8 cellular contexts compared by ENCODE assay signal in the genomic region with DNA sequence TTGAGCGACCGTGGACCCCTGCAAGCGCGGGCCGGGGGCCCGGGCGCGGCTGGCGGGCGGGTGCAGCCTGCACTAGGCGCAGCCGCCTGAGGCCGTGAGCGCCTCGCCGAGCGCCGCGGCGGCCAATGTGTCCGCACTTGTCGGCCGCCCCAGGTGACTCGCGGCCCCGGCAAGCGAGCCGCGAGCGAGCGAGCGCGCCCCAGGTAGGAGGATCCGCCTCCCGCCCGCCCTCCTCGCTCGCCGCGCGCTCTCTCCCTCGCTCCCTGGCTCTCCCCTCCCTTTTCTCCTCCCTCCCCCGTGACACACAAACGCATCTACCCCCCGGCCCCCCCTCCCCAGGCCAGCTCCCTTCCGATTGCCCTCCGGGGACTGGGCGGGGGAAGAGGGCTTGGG. TPM values are rescaled to one million over a fixed set of nuclear protein-coding genes. Genes with fewer than 3 reads are reported as not detected.
DNase-seq lines count a peak whose midpoint lies in the region; ATAC-seq and TF ChIP-seq lines count a peak whose summit lies in the region.

WNT7B (minus strand) TSS at position 160 of the 393 bp plus-strand sequence. CDS start 408 bp downstream, outside the sequence.

- H3K36me3 ChIP-seq in cardiac muscle cell (no peaks in the 10 kb centered on the region), SJSA1 (no peaks in the 10 kb centered on the region), iPS-15b (ENCODE audit: control insufficient read depth, insufficient read depth, low read length) (no peaks in the 10 kb centered on the region), upper lobe of left lung (no peaks in the 10 kb centered on the region)

- no peak within 1 kb of the TSS for H3K9ac ChIP-seq in iPS-15b (ENCODE audit: low read depth, low read length)

- 3% methylated on average over 13 of the region's 48 CpGs; no CpG with 5 or more reads in 1 of the 2 donors for WGBS in upper lobe of left lung, 2 donors

- no peak for TF ChIP-seq EP300 in upper lobe of left lung (IDR thresholded peaks at IDR 0.05)

- peak in 1 of 2 donors; percentile 50 for DNase-seq in cardiac muscle cell (ENCODE audit: low read depth in 1 of 2, low spot score in 1 of 2)
- DNase-seq in left ventricle myocardium superior: no peak
- DNase-seq in SJSA1 (ENCODE audit: low read depth in 1 of 2, low spot score in 2 of 2): no peak
- DNase-seq in upper lobe of left lung: peak; percentile 58 to 91
- no peak for DNase-seq in dedifferentiated amniotic fluid mesenchymal stem cell (ENCODE audit: extremely low spot score)

- no peak for ATAC-seq in left ventricle myocardium superior
- ATAC-seq in upper lobe of left lung (ENCODE audit: low FRiP score in 2 of 2): peak in 1 of 2 donors; percentile 32
- no peak for ATAC-seq in HG02981 (IDR thresholded peaks at IDR 0.05; ENCODE audit: unreplicated experiment)
- no peak for ATAC-seq in GM21515 (IDR thresholded peaks at IDR 0.05; ENCODE audit: unreplicated experiment)

- intact Hi-C loops in left ventricle myocardium superior (cut with micrococcal nuclease): no loop called here

- H3K4me1 ChIP-seq in cardiac muscle cell (ENCODE audit: low read depth) (no peaks in the 10 kb centered on the region), SJSA1 (replicated peaks) (peaks cover 44% of the 10 kb centered on the region), iPS-15b (ENCODE audit: control insufficient read depth, insufficient read depth, low read length) (no peaks in the 10 kb centered on the region), upper lobe of left lung (peaks cover 32 to 62% (median 39%) of the 10 kb centered on the region in 4 donors)

- TF ChIP-seq CTCF in cardiac muscle cell (IDR thresholded peaks at IDR 0.05; ENCODE audit: low read depth, low read length) (no peak), upper lobe of left lung (IDR thresholded peaks at IDR 0.05) (no peak)

- peak in 2 of 4 donors; percentile 21 to 64 for TF ChIP-seq POLR2A in upper lobe of left lung (IDR thresholded peaks at IDR 0.05)

- no peaks in the 10 kb centered on the region for H3K9me3 ChIP-seq in cardiac muscle cell (ENCODE audit: low read depth)
- 0 out of 2 replicates have a peak, but pooled peaks cover 6% of the 10 kb centered on the region for H3K9me3 ChIP-seq in SJSA1 (replicated peaks)
- H3K9me3 ChIP-seq in iPS-15b (ENCODE audit: control insufficient read depth, insufficient read depth, low read length): no peaks in the 10 kb centered on the region
- H3K9me3 ChIP-seq in upper lobe of left lung: no peaks in the 10 kb centered on the region

- H3K27ac ChIP-seq in cardiac muscle cell (no peak within 1 kb of the TSS), SJSA1 (no peak within 1 kb of the TSS), upper lobe of left lung (peak within 1 kb of the TSS in 2 of 4 donors; percentile 53 to 73)

- H3K27me3 ChIP-seq in cardiac muscle cell (peaks cover 77% of the 10 kb centered on the region), SJSA1 (replicated peaks) (peaks cover 59% of the 10 kb centered on the region), iPS-15b (ENCODE audit: control insufficient read depth, insufficient read depth, low read length) (peaks cover 60% of the 10 kb centered on the region), upper lobe of left lung (peaks cover 0 to 61% (median 27%) of the 10 kb centered on the region in 4 donors)

- peak within 1 kb of the TSS; percentile 12 for H3K4me3 ChIP-seq in cardiac muscle cell
- H3K4me3 ChIP-seq in SJSA1: peak within 1 kb of the TSS; percentile 24
- peak within 1 kb of the TSS; percentile 43 for H3K4me3 ChIP-seq in iPS-15b (ENCODE audit: low read depth, low read length)
- H3K4me3 ChIP-seq in upper lobe of left lung: peak within 1 kb of the TSS in 3 of 4 donors; percentile 49 to 53 (median 52)

RNA-seq across cellular contexts. Expression of gene WNT7B, which starts in this region (rescaled TPM):
- total RNA-seq in cardiac muscle cell (not detected in 2 replicates), left ventricle myocardium superior (not detected), upper lobe of left lung (10 to 100 TPM in 2 of 6 donors, 1 to 10 TPM in 4; 5.2 to 15.6 (median 8.8) TPM)
- not detected in 2 replicates for polyA plus RNA-seq in cardiac muscle cell
- total RNA-seq in SJSA1 (2014; rRNA removed; shearing (Covaris generic)): 0.18 TPM in 1 of 2 replicates, not detected in the other

Comparison
In these comparisons a context has a peak if more than half of its experiments do, and no peak if none do; other contexts are left out.
1. DNase-seq: peak in upper lobe of left lung (2 of 2); none in left ventricle myocardium superior (single experiment), SJSA1 (0 of 2) and dedifferentiated amniotic fluid mesenchymal stem cell (single experiment).
2. Peak in every context shown above with its lines, with median percentiles within 50 percentile points of each other: H3K4me3 ChIP-seq.